8 cellular contexts compared by ENCODE assay signal in the genomic region with DNA sequence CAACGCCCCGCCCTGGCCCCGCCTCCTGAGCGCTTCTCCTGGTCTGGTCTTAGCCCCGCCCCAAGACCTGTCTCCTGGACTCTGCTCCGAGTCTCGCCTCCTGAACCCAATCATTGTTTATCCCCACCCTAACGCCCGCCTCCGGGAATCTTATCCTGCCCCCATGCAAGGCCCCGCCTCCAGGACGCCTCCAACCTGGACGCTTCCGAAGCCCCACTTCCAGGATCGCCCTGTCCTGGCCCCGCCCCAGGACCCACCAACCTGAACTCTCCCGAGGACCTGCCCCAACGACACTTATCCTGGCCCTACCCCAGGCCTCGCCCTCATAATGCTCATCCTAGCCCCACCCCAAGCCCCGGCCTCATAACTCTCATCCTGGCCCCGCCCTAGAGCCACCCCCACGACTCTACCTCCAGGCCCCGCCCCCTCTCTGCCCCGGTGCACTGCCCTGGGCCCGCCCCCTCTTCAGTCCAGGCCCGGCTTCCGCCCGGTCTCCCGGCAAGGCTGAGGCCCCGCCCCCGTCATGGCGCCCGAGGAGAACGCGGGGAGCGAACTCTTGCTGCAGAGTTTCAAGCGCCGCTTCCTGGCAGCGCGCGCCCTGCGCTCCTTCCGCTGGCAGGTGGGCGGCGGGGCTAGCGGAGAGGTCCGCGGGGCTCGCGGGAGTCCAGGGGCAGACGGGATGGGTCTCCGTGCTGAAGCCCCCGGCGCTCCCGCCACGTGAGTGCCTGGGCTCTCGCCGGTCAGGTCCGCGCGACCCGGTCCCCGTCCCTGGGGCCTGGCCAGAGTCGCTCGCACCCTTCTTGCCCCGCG. TPM values are rescaled to one million over a fixed set of nuclear protein-coding genes. Genes with fewer than 3 reads are reported as not detected.
DNase-seq lines count a peak whose midpoint lies in the region; ATAC-seq and TF ChIP-seq lines count a peak whose summit lies in the region.

No MANE protein-coding gene starts in this region.

- H3K27ac ChIP-seq in cardiac muscle cell = peak overlapping the region; percentile 40
- peak overlapping the region; percentile 80 for H3K27ac ChIP-seq in parathyroid adenoma
- peak overlapping the region; percentile 77 to 92 (median 89) for H3K27ac ChIP-seq in tibial nerve

- H3K27me3 Mint-ChIP-seq in activated naive CD8-positive, alpha-beta T cell treated with anti-CD3 and anti-CD28 coated beads, Interleukin-2, amount 10 ng/mL, durations not matched to agents 7 days and 5 days = peaks cover 3% of the 10 kb centered on the region

- DNase-seq in GM10266 (ENCODE audit: extremely low spot score) = peak; percentile 90
- peak; percentile 99 for DNase-seq in NCI-H1092 treated with DMSO at 0.1 percent for 48 hours (lab: John Stamatoyannopoulos, UW)
- peak; percentile 89 for DNase-seq in SKM-1 treated with dmso at 0.1 percent for 144 hours (lab: John Stamatoyannopoulos, UW; ENCODE audit: unreplicated experiment)
- DNase-seq in activated naive CD8-positive, alpha-beta T cell treated with anti-CD3 and anti-CD28 coated beads, Interleukin-2, amount 10 ng/mL, durations not matched to agents 7 days and 5 days = peak; percentile 97
- peak; percentile 100 for DNase-seq in cardiac muscle cell (ENCODE audit: low read depth in 1 of 2, low spot score in 1 of 2)
- DNase-seq in tibial nerve (ENCODE audit: low spot score in 2 of 2) = peak; percentile 99

- TF ChIP-seq POLR2A in tibial nerve (IDR thresholded peaks at IDR 0.05) = no peak

- no peaks in the 10 kb centered on the region for H3K9me3 ChIP-seq in cardiac muscle cell (ENCODE audit: low read depth)
- H3K9me3 ChIP-seq in parathyroid adenoma (ENCODE audit: control insufficient read depth, low read length) = no peaks in the 10 kb centered on the region
- H3K9me3 ChIP-seq in tibial nerve = no peaks in the 10 kb centered on the region

- no peaks in the 10 kb centered on the region for H3K79me2 ChIP-seq in parathyroid adenoma

- H3K27ac Mint-ChIP-seq in activated naive CD8-positive, alpha-beta T cell treated with anti-CD3 and anti-CD28 coated beads, Interleukin-2, amount 10 ng/mL, durations not matched to agents 7 days and 5 days = peak overlapping the region; percentile 99

- H2AFZ ChIP-seq in parathyroid adenoma = peak overlapping the region; percentile 82

- peak; percentile 98 for ATAC-seq in HG02610 (IDR thresholded peaks at IDR 0.05; ENCODE audit: unreplicated experiment)
- peak; percentile 97 for ATAC-seq in activated naive CD8-positive, alpha-beta T cell treated with anti-CD3 and anti-CD28 coated beads, Interleukin-2, amount 10 ng/mL, durations not matched to agents 7 days and 5 days (ENCODE audit: low read depth)

- H3K36me3 ChIP-seq in cardiac muscle cell (no peaks in the 10 kb centered on the region), parathyroid adenoma (ENCODE audit: control insufficient read depth, insufficient read depth, low read length) (no peaks in the 10 kb centered on the region), tibial nerve (peaks cover 0 to 12% (median 0%) of the 10 kb centered on the region in 3 donors)

- peak overlapping the region; percentile 63 for H3K4me3 ChIP-seq in cardiac muscle cell
- H3K4me3 ChIP-seq in parathyroid adenoma (ENCODE audit: low read depth, low read length) = peak overlapping the region; percentile 49
- H3K4me3 ChIP-seq in tibial nerve = peak overlapping the region; percentile 55 to 82 (median 74)

- H3K27me3 ChIP-seq in cardiac muscle cell (no peaks in the 10 kb centered on the region), parathyroid adenoma (ENCODE audit: control insufficient read depth, insufficient read depth, low read length) (no peaks in the 10 kb centered on the region), tibial nerve (no peaks in the 10 kb centered on the region)

- 0% methylated on average over 4 to 39 of the region's 67 CpGs for WGBS in tibial nerve, 2 donors

- peak overlapping the region; percentile 35 for H3K9ac ChIP-seq in parathyroid adenoma

- TF ChIP-seq EP300 in tibial nerve (IDR thresholded peaks at IDR 0.05) = no peak

- H3K4me1 Mint-ChIP-seq in activated naive CD8-positive, alpha-beta T cell treated with anti-CD3 and anti-CD28 coated beads, Interleukin-2, amount 10 ng/mL, durations not matched to agents 7 days and 5 days = peaks cover 9% of the 10 kb centered on the region

- TF ChIP-seq CTCF in GM10266 (IDR thresholded peaks at IDR 0.05; ENCODE audit: control insufficient read depth, insufficient read depth, low read depth, missing control alignments) (no peak), cardiac muscle cell (IDR thresholded peaks at IDR 0.05; ENCODE audit: low read depth, low read length) (no peak), parathyroid adenoma (IDR thresholded peaks at IDR 0.05) (no peak), tibial nerve (IDR thresholded peaks at IDR 0.05) (no peak)

- peak overlapping the region; percentile 51 for H3K4me2 ChIP-seq in parathyroid adenoma (ENCODE audit: low read length)

- peak overlapping the region; percentile 99 for H3K4me3 Mint-ChIP-seq in activated naive CD8-positive, alpha-beta T cell treated with anti-CD3 and anti-CD28 coated beads, Interleukin-2, amount 10 ng/mL, durations not matched to agents 7 days and 5 days

- POLR2A ChIA-PET in activated naive CD8-positive, alpha-beta T cell treated with anti-CD3 and anti-CD28 coated beads, Interleukin-2, amount 10 ng/mL, durations not matched to agents 7 days and 5 days (lab: Charles Lee) = no interaction called here

- no peaks in the 10 kb centered on the region for H3K36me3 Mint-ChIP-seq in activated naive CD8-positive, alpha-beta T cell treated with anti-CD3 and anti-CD28 coated beads, Interleukin-2, amount 10 ng/mL, durations not matched to agents 7 days and 5 days

- H3K4me1 ChIP-seq in cardiac muscle cell (ENCODE audit: low read depth) (peaks cover 3% of the 10 kb centered on the region), parathyroid adenoma (peaks cover 5% of the 10 kb centered on the region), tibial nerve (peaks cover 0 to 12% (median 0%) of the 10 kb centered on the region in 4 donors)

- H3K9me3 Mint-ChIP-seq in activated naive CD8-positive, alpha-beta T cell treated with anti-CD3 and anti-CD28 coated beads, Interleukin-2, amount 10 ng/mL, durations not matched to agents 7 days and 5 days = no peaks in the 10 kb centered on the region

RNA-seq across cellular contexts. Expression of a gene that starts 45.8 kb away (rescaled TPM):
- not detected for total RNA-seq in activated naive CD8-positive, alpha-beta T cell treated with anti-CD3 and anti-CD28 coated beads, Interleukin-2, amount 10 ng/mL, durations not matched to agents 7 days and 5 days
- total RNA-seq in cardiac muscle cell (not detected in 2 replicates), tibial nerve (not detected)
- polyA plus RNA-seq in cardiac muscle cell = 0.41 TPM in 1 of 2 replicates, not detected in the other

Comparison
In these comparisons a context has a peak if more than half of its experiments do, and no peak if none do; other contexts are left out.
1. Peak in every context shown above with its lines: DNase-seq, ATAC-seq, H3K4me3 ChIP-seq and H3K27ac ChIP-seq.